ENCODE assay signal across 26 cellular contexts in the genomic region with DNA sequence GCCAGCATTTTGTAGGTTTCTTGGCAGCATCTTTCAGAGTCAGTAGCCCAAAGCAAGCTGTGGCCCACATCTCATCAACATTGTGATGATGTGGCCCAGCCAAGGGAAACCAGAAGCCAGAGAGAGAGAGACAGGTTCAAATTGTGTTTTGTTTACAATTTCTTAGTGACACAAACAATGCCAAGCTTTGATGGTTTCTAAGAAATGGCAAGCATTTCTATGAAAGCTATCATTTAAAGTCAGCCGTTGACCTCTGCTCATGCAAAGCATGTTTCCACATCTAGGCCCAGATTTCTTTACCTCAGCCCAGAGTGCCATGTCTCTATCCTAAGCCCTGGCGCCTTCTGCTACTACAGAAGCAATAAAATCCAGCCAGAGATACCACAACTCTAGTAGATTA. TPM values are rescaled to one million over a fixed set of nuclear protein-coding genes. Genes with fewer than 3 reads are reported as not detected.
DNase-seq lines count a peak whose midpoint lies in the region; ATAC-seq, FAIRE-seq and TF ChIP-seq lines count a peak whose summit lies in the region.
"Had no signal": no experiment of that assay in that cellular context is flagged by ENCODE, and none has a peak within 500 bp of the region (broad histone marks: within the 10 kb centered on the region; RNA-seq: fewer than 3 reads in every experiment).

No MANE protein-coding gene starts in this region.

- no peaks in the 10 kb centered on the region for H3K27me3 ChIP-seq in small intestine (ENCODE audit: control insufficient read depth in 2 of 2, insufficient read depth in 2 of 2, low read length in 2 of 2)
- H3K27me3 ChIP-seq: BE2C; BLaER1 treated with 17β-estradiol and CSF1 and Interleukin-3, amounts not matched to agents 10 nM and 100 nM had no signal

- intact Hi-C loops in MCF 10A (cut with micrococcal nuclease), result no loop called here

- no peaks in the 10 kb centered on the region for H3K36me3 Mint-ChIP-seq in MCF 10A (ENCODE audit: insufficient read depth, unreplicated experiment)
- H3K36me3 Mint-ChIP-seq: CD4-positive, alpha-beta memory T cell had no signal

- BruUV-seq in MCF 10A (replicated peaks; lab: Mats Ljungman, UMichigan), result no TSS peak

- FAIRE-seq in small intestine (lab: Jason Lieb, UNC), result no peak
- FAIRE-seq: A549, GM12878, GM19239 had no signal

- H3K4me1 ChIP-seq in small intestine (ENCODE audit: control insufficient read depth in 2 of 2, insufficient read depth in 1 of 2, low read depth in 1 of 2, low read length in 1 of 2), result peaks cover 0 to 4% of the 10 kb centered on the region in 2 donors
- H3K4me1 ChIP-seq: BE2C had no signal

- H3K27ac Mint-ChIP-seq in MCF 10A (ENCODE audit: low read depth, unreplicated experiment), result no peak overlapping the region
- H3K27ac Mint-ChIP-seq: GM23338, H9 had no signal

- POLR2A ChIA-PET in MCF 10A (lab: Yijun Ruan, JAX), result no interaction called here

- TF ChIP-seq CTCF in MCF 10A (IDR thresholded peaks at IDR 0.05; ENCODE audit: unreplicated experiment), result no peak

- H3K4me3 ChIP-seq in small intestine (ENCODE audit: low read depth in 1 of 2, low read length in 2 of 2), result no peak overlapping the region
- H3K4me3 ChIP-seq: A549; BLaER1 treated with 17β-estradiol and CSF1 and Interleukin-3, amounts not matched to agents 10 nM and 100 nM; GM12878; GM23338 had no signal

- no peaks in the 10 kb centered on the region for H3K9me3 ChIP-seq in small intestine (ENCODE audit: control insufficient read depth, low read depth)
- H3K9me3 ChIP-seq: A549; BE2C; BLaER1 treated with 17β-estradiol and CSF1 and Interleukin-3, amounts not matched to agents 10 nM and 100 nM had no signal

- no peaks in the 10 kb centered on the region for H3K36me3 ChIP-seq in small intestine (ENCODE audit: control insufficient read depth in 2 of 2, insufficient read depth in 2 of 2, low read length in 2 of 2)
- H3K36me3 ChIP-seq: BE2C; BLaER1 treated with 17β-estradiol and CSF1 and Interleukin-3, amounts not matched to agents 10 nM and 100 nM had no signal

- H3K9me3 Mint-ChIP-seq in MCF 10A (ENCODE audit: unreplicated experiment), result no peaks in the 10 kb centered on the region

- DNase-seq in DMS53 (lab: John Stamatoyannopoulos, UW), result peak; percentile 16
- DNase-seq in DMS53 treated with DMSO at 0.1 percent for 48 hours (lab: John Stamatoyannopoulos, UW; ENCODE audit: unreplicated experiment), result no peak
- DNase-seq in NCI-H1048 (lab: John Stamatoyannopoulos, UW), result peak; percentile 45
- DNase-seq in SW480 (ENCODE audit: low spot score), result peak; percentile 27
- peak; percentile 7 for DNase-seq in small intestine
- DNase-seq in MCF 10A (ENCODE audit: unreplicated experiment), result no peak
- DNase-seq: ACHN; AML-193; BE2C; Calu3; CD4-positive, alpha-beta memory T cell; COR-L47; DMS79; EL; GDM1; H9 had no signal

- ATAC-seq in HG02973 (IDR thresholded peaks at IDR 0.05; ENCODE audit: unreplicated experiment), result no peak
- ATAC-seq in GM21737 (IDR thresholded peaks at IDR 0.05; ENCODE audit: unreplicated experiment), result no peak
- ATAC-seq: A549, GM12878, GM23338, HCT116 had no signal

- 20 to 66% (median 46%) methylated on average over 2 of the region's 2 CpGs for WGBS in small intestine, 3 donors

- peaks cover 37% of the 10 kb centered on the region for H3K4me1 Mint-ChIP-seq in MCF 10A (ENCODE audit: insufficient read depth, unreplicated experiment)

- H3K27me3 Mint-ChIP-seq in MCF 10A (ENCODE audit: insufficient read depth, unreplicated experiment), result no peaks in the 10 kb centered on the region

- H3K4me3 Mint-ChIP-seq in MCF 10A (ENCODE audit: unreplicated experiment), result no peak overlapping the region
- H3K4me3 Mint-ChIP-seq: CD4-positive, alpha-beta memory T cell; GM23338; H9 had no signal

- CTCF ChIA-PET in MCF 10A (lab: Yijun Ruan, JAX), result interaction anchor here (1.1 kb wide), 1 partner anchor 9 kb away, joined by 3 read pairs; no protein-coding TSS in a partner anchor

- no peak overlapping the region for H3K27ac ChIP-seq in small intestine (ENCODE audit: low read depth in 1 of 2, low read length in 1 of 2)
- H3K27ac ChIP-seq: 22Rv1; A549; BLaER1 treated with 17β-estradiol and CSF1 and Interleukin-3, amounts not matched to agents 10 nM and 100 nM had no signal

RNA-seq across cellular contexts. Expression of a gene that starts 32.9 kb away (rescaled TPM):
- polyA plus RNA-seq in small intestine, result not detected
- total RNA-seq in MCF 10A (2022), result not detected in 2 replicates
- total RNA-seq: GM23338, H4, H9 had no signal
- polyA plus RNA-seq: CD4-positive, alpha-beta memory T cell; GM23338 had no signal

RNA-seq across cellular contexts. Expression of a gene that starts 50.5 kb away (rescaled TPM):
- 10 to 100 TPM; 30.6 to 39.4 (median 38.5) TPM for polyA plus RNA-seq in small intestine
- 54.4 and 63.6 TPM in 2 replicates for total RNA-seq in MCF 10A (2022)

RNA-seq across cellular contexts. Expression of a gene that starts 54.1 kb away (rescaled TPM):
- 10 to 100 TPM in 1 of 3 donors, 1 to 10 TPM in 2; 5.9 to 11.4 (median 9.8) TPM for polyA plus RNA-seq in small intestine
- total RNA-seq in MCF 10A (2022), result 4.4 and 5.3 TPM in 2 replicates

Comparison
In these comparisons a context has a peak if more than half of its experiments do, and no peak if none do; other contexts are left out.
1. DNase-seq: peak in DMS53 (single experiment), NCI-H1048 (single experiment), SW480 (single experiment) and small intestine (single experiment); none in DMS53 treated with DMSO at 0.1 percent for 48 hours (single experiment) and MCF 10A (single experiment).